Comparison of ENCODE assay signal across 11 cellular contexts in genomic region chr11:116357769-116358544, GRCh38.
DNase-seq lines count a peak whose midpoint lies in the region; ATAC-seq, FAIRE-seq and TF ChIP-seq lines count a peak whose summit lies in the region.
"Had no signal": no experiment of that assay in that cellular context is flagged by ENCODE, and none has a peak within 500 bp of the region (broad histone marks: within the 10 kb centered on the region; RNA-seq: fewer than 3 reads in every experiment).

No MANE protein-coding gene starts in this region.

- no peak for ATAC-seq in GM21367 (IDR thresholded peaks at IDR 0.05; ENCODE audit: unreplicated experiment)
- no peak for ATAC-seq in GM21515 (IDR thresholded peaks at IDR 0.05; ENCODE audit: unreplicated experiment)
- ATAC-seq: activated T-helper 17 cell treated with anti-CD3 and anti-CD28 coated beads, Interleukin-2, amount 50 U/mL, for 72 hours had no signal

- no peaks in the 10 kb centered on the region for H3K9me3 ChIP-seq in uterus

- H3K4me3 Mint-ChIP-seq in nephron = no peak overlapping the region
- H3K4me3 Mint-ChIP-seq: activated T-helper 17 cell treated with anti-CD3 and anti-CD28 coated beads, Interleukin-2, amount 50 U/mL, for 72 hours had no signal

- no peak for DNase-seq in D721Med (ENCODE audit: insufficient read length, low spot score)
- peak; percentile 39 for DNase-seq in HuH-7 (ENCODE audit: low spot score)
- DNase-seq in ecto neural progenitor cell (ENCODE audit: low spot score) = peak; percentile 85
- DNase-seq in uterus = no peak
- DNase-seq in NCI-H2029 treated with DMSO at 0.1 percent for 48 hours (lab: John Stamatoyannopoulos, UW) = no peak
- DNase-seq: effector memory CD4-positive, alpha-beta T cell; stimulated activated CD4-positive, alpha-beta T cell treated with anti-CD3 and anti-CD28 coated beads, Interleukin-1b, Interleukin-23, amount 100 ng/mL, for 48 hours had no signal

- FAIRE-seq in D721Med (lab: Jason Lieb, UNC) = no peak

- H3K4me1 ChIP-seq in uterus = no peaks in the 10 kb centered on the region

- H3K4me1 Mint-ChIP-seq in nephron = no peaks in the 10 kb centered on the region
- H3K4me1 Mint-ChIP-seq: activated T-helper 17 cell treated with anti-CD3 and anti-CD28 coated beads, Interleukin-2, amount 50 U/mL, for 72 hours had no signal

- no peaks in the 10 kb centered on the region for H3K36me3 Mint-ChIP-seq in nephron (ENCODE audit: low read depth)

- H3K27ac Mint-ChIP-seq in nephron = no peak overlapping the region
- H3K27ac Mint-ChIP-seq: activated T-helper 17 cell treated with anti-CD3 and anti-CD28 coated beads, Interleukin-2, amount 50 U/mL, for 72 hours had no signal

- H3K36me3 ChIP-seq in uterus = no peaks in the 10 kb centered on the region

- TF ChIP-seq POLR2A in uterus (IDR thresholded peaks at IDR 0.05) = no peak

- H3K27ac ChIP-seq in uterus = no peak overlapping the region

- TF ChIP-seq CTCF in D721Med (IDR thresholded peaks at IDR 0.05; ENCODE audit: insufficient read depth, missing control alignments) (peak; percentile 78), nephron (IDR thresholded peaks at IDR 0.05; ENCODE audit: unreplicated experiment in 3 of 3) (peak; percentile 30 to 59 (median 41)), uterus (IDR thresholded peaks at IDR 0.05) (no peak)

- no peaks in the 10 kb centered on the region for H3K9me3 Mint-ChIP-seq in nephron
- H3K9me3 Mint-ChIP-seq: activated T-helper 17 cell treated with anti-CD3 and anti-CD28 coated beads, Interleukin-2, amount 50 U/mL, for 72 hours had no signal

- no peak overlapping the region for H3K4me3 ChIP-seq in uterus

- intact Hi-C loops in uterus (cut with DNase I; ENCODE audit: low total_unique reads) = no loop called here

- peaks cover 0 to 7% of the 10 kb centered on the region in 2 donors for H3K27me3 ChIP-seq in uterus

- H3K27me3 Mint-ChIP-seq in nephron (ENCODE audit: low read depth) = peaks cover 34% of the 10 kb centered on the region

Comparison
In these comparisons a context has a peak if more than half of its experiments do, and no peak if none do; other contexts are left out.
1. DNase-seq: peak in HuH-7 (single experiment) and ecto neural progenitor cell (single experiment); none in D721Med (single experiment), uterus (0 of 2) and NCI-H2029 treated with DMSO at 0.1 percent for 48 hours (single experiment).
2. CTCF ChIP-seq: peak in D721Med (single experiment) and nephron (3 of 3); none in uterus (0 of 4).